In the genomic region with DNA sequence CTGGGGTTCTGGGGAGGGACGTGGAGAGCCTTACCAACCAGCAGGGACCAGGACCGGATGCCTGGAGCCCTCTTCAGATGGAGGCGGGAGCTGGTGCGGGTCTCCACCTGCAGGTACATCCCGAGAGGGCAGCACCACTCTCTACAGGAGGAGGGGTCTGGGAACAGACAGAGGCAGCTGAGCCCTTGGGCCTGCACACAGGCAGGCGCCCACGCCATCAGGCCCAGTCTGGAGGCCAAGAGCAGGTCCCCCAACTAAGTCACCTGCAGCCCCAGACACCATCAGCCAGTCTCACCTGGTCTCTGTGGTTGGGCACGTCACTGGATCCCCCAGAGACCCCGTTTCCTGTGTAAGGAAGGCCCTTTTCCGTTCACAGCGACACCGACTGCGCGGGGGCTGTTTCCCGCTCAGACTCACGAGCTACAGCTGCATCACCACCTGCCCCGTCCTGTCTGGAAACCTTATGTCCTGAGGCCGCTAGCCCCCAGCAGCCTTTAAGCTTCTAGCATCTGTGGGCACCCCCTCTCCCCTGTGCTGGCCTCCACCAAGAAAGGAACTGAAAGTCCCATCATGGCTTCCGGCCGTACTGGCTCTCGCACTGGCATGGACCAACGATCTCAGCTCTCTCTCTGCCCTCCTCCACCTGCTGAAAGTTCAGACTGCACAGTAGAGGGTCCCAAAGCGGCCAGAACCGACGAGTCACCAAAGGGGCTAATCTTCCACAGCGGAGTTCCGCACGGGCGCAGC, we compare ENCODE assay signal across 8 cellular contexts. TPM values are rescaled to one million over a fixed set of nuclear protein-coding genes. Genes with fewer than 3 reads are reported as not detected.
DNase-seq lines count a peak whose midpoint lies in the region; ATAC-seq, FAIRE-seq and TF ChIP-seq lines count a peak whose summit lies in the region.

No MANE protein-coding gene starts in this region.

- H3K9ac ChIP-seq in HepG2 (ENCODE audit: insufficient read depth, low read depth, low read length): peak overlapping the region; percentile 91

- H3K27ac Mint-ChIP-seq in activated naive CD8-positive, alpha-beta T cell treated with anti-CD3 and anti-CD28 coated beads for 36 hours: peak overlapping the region; percentile 97

- H3K79me2 ChIP-seq in HepG2 (ENCODE audit: insufficient read depth, low read length): peaks cover 13% of the 10 kb centered on the region

- no peaks in the 10 kb centered on the region for H3K27me3 Mint-ChIP-seq in activated naive CD8-positive, alpha-beta T cell treated with anti-CD3 and anti-CD28 coated beads for 36 hours

- no peaks in the 10 kb centered on the region for H3K9me3 Mint-ChIP-seq in activated naive CD8-positive, alpha-beta T cell treated with anti-CD3 and anti-CD28 coated beads for 36 hours

- H3K27ac ChIP-seq in HepG2 (ENCODE audit: extremely low read length, insufficient read depth, low read length) (no peak overlapping the region), SJCRH30 (no peak overlapping the region)

- H3K36me3 ChIP-seq in HepG2 (replicated peaks in 1 of 2; ENCODE audit: control insufficient read depth in 1 of 2, insufficient read depth in 2 of 2, low read length in 2 of 2) (peaks cover 0 to 3% of the 10 kb centered on the region in 2 experiments; a peak in 1 of 5 replicates), SJCRH30 (no peaks in the 10 kb centered on the region)

- H3K4me1 ChIP-seq in HepG2 (ENCODE audit: insufficient read depth, low read length) (peaks cover 33% of the 10 kb centered on the region), SJCRH30 (peaks cover 6% of the 10 kb centered on the region)

- 87% methylated on average over 29 of the region's 29 CpGs for WGBS in HepG2 (ENCODE audit: low lambda C conversion rate)

- ATAC-seq in GM18858 (IDR thresholded peaks at IDR 0.05; ENCODE audit: unreplicated experiment) (peak; percentile 43), HG02885 (IDR thresholded peaks at IDR 0.05; ENCODE audit: poor library complexity, unreplicated experiment) (peak; percentile 41), HepG2 (peak; percentile 11; the same call in 2 of the 3 replicates)

- CTCF ChIA-PET in HepG2 (lab: Yijun Ruan, JAX; ENCODE audit: low intra/inter-chr PET ratio, low total read pairs): no interaction called here

- H3K4me3 ChIP-seq in HepG2 (replicated peaks in 1 of 3; ENCODE audit: insufficient read depth in 1 of 3, low read depth in 2 of 3, low read length in 3 of 3) (peak overlapping the region; percentile 73 to 98 (median 82)), SJCRH30 (no peak overlapping the region)

- no peak for TF ChIP-seq EP300 in HepG2 (IDR thresholded peaks at IDR 0.05; ENCODE audit: low read depth in 2 of 2, low read length in 2 of 2)
- no peak for TF ChIP-seq EP300 in HepG2 (CRISPR knock-in tag; IDR thresholded peaks at IDR 0.05; ENCODE audit: borderline replicate concordance)

- H3K4me2 ChIP-seq in HepG2 (ENCODE audit: low read depth, low read length): peak overlapping the region; percentile 80

- 0 out of 2 replicates have a peak, but pooled peaks have one; percentile 9 for TF ChIP-seq CTCF in HepG2 (CRISPR knock-in tag; IDR thresholded peaks at IDR 0.05)

- H3K27me3 ChIP-seq in HepG2 (ENCODE audit: control insufficient read depth in 1 of 2, insufficient read depth in 2 of 2, low read length in 2 of 2): no peaks in the 10 kb centered on the region
- no peaks in the 10 kb centered on the region for H3K27me3 ChIP-seq in SJCRH30

- H4K20me1 ChIP-seq in HepG2 (ENCODE audit: insufficient read depth, low read length): no peaks in the 10 kb centered on the region

- H3K4me3 Mint-ChIP-seq in activated naive CD8-positive, alpha-beta T cell treated with anti-CD3 and anti-CD28 coated beads for 36 hours: peak overlapping the region; percentile 98

- intact Hi-C loops in HepG2 (cut with micrococcal nuclease; ENCODE audit: unreplicated experiment): no loop called here

- TF ChIP-seq RAD21 in HepG2 (CRISPR knock-in tag; IDR thresholded peaks at IDR 0.05): no peak

- TF ChIP-seq POLR2A in Raji (IDR thresholded peaks at IDR 0.05; ENCODE audit: insufficient read depth, low read depth, low read length): peak; percentile 88
- TF ChIP-seq POLR2A in HepG2 (IDR thresholded peaks at IDR 0.05; ENCODE audit: insufficient read depth in 1 of 2, low read depth in 2 of 2, low read length in 2 of 2): no peak

- peaks cover 29% of the 10 kb centered on the region for H3K4me1 Mint-ChIP-seq in activated naive CD8-positive, alpha-beta T cell treated with anti-CD3 and anti-CD28 coated beads for 36 hours

- peaks cover 25% of the 10 kb centered on the region for H3K36me3 Mint-ChIP-seq in activated naive CD8-positive, alpha-beta T cell treated with anti-CD3 and anti-CD28 coated beads for 36 hours

- FAIRE-seq in HepG2 (lab: Jason Lieb, UNC): no peak

- no peak overlapping the region for H2AFZ ChIP-seq in HepG2 (ENCODE audit: low read length)

- in situ Hi-C loops in HepG2 (cut with HindIII; ENCODE audit: extremely low pct_ligation_motif_present, low pct_unique_long_range_greater_than_20kb): no loop called here

- POLR2A ChIA-PET in HepG2 (lab: Yijun Ruan, JAX): no interaction called here

- H3K9me3 ChIP-seq in HepG2 (ENCODE audit: low read length): no peaks in the 10 kb centered on the region
- peaks cover 4% of the 10 kb centered on the region for H3K9me3 ChIP-seq in SJCRH30 (replicated peaks)

- BruUV-seq in HepG2 (replicated peaks; lab: Mats Ljungman, UMichigan): no TSS peak

- DNase-seq in activated naive CD8-positive, alpha-beta T cell treated with anti-CD3 and anti-CD28 coated beads for 36 hours: peak; percentile 78
- DNase-seq in HepG2 (ENCODE audit: low spot score): no peak
- peak; percentile 47 for DNase-seq in stimulated activated CD8-positive, alpha-beta memory T cell treated with anti-CD3 and anti-CD28 coated beads, Interleukin-15, amount 100 ng/mL, for 1 hour (ENCODE audit: low read depth)
- no peak for DNase-seq in A172 (ENCODE audit: low spot score)
- DNase-seq in SJCRH30: no peak

RNA-seq across cellular contexts. Expression of gene CYBC1, which starts 1.2 kb away (rescaled TPM):
- total RNA-seq in activated naive CD8-positive, alpha-beta T cell treated with anti-CD3 and anti-CD28 coated beads for 36 hours: 100 to 1,000 TPM; 156 to 163 TPM
- total RNA-seq in HepG2 (2016; rRNA removed; fragmentation: Illumina TruSeq; extraction: Trizol): 27.1 and 43.4 TPM in 2 replicates
- total RNA-seq in HepG2 (2016; cell fraction: cytosol; rRNA removed; fragmentation: Illumina TruSeq; extraction: Trizol; ENCODE audit: low read depth): 72.9 and 78.4 TPM in 2 replicates
- 23.7 and 43.2 TPM in 2 replicates for total RNA-seq in HepG2 (2016; cell fraction: insoluble cytoplasmic fraction; rRNA removed; fragmentation: Illumina TruSeq; extraction: Trizol)
- total RNA-seq in HepG2 (2016; cell fraction: membrane; rRNA removed; fragmentation: Illumina TruSeq; extraction: Trizol): 74.7 and 83.2 TPM in 2 replicates
- 38.5 and 40.4 TPM in 2 replicates for total RNA-seq in HepG2 (2016; cell fraction: nucleus; rRNA removed; fragmentation: Illumina TruSeq; extraction: Trizol)
- 44.1 and 56.8 TPM in 2 replicates for polyA plus RNA-seq in HepG2 (2011; rRNA removed)
- polyA plus RNA-seq in HepG2 (2011; cell fraction: cytosol; rRNA removed): 43.1 and 61.0 TPM in 2 replicates
- polyA plus RNA-seq in HepG2 (2011; cell fraction: nucleus; rRNA removed): 170 and 187 TPM in 2 replicates
- 22.9 and 33.5 TPM in 2 replicates for polyA plus RNA-seq in HepG2 (2012)
- 7.9 and 8.6 TPM in 2 replicates for polyA plus RNA-seq in HepG2 (2016; cell fraction: cytosol; fragmentation: Illumina TruSeq; extraction: Trizol; ENCODE audit: low read depth)
- 17.6 and 23.7 TPM in 2 replicates for polyA plus RNA-seq in HepG2 (2016; cell fraction: insoluble cytoplasmic fraction; fragmentation: Illumina TruSeq; extraction: Trizol; ENCODE audit: low read depth)
- 13.1 and 13.7 TPM in 2 replicates for polyA plus RNA-seq in HepG2 (2016; cell fraction: membrane; fragmentation: Illumina TruSeq; extraction: Trizol; ENCODE audit: low read depth)
- polyA plus RNA-seq in HepG2 (2016; cell fraction: nucleus; fragmentation: Illumina TruSeq; extraction: Trizol; ENCODE audit: insufficient read depth, low read depth): 99.7 and 100 TPM in 2 replicates
- 44.8 and 70.0 TPM in 2 replicates for polyA minus RNA-seq in HepG2 (2011; rRNA and poly(A)+ RNA removed; ENCODE audit: low replicate concordance)
- polyA minus RNA-seq in HepG2 (2011; cell fraction: cytosol; rRNA and poly(A)+ RNA removed): 34.6 and 36.4 TPM in 2 replicates
- 46.0 and 49.1 TPM in 2 replicates for polyA minus RNA-seq in HepG2 (2011; cell fraction: nucleus; rRNA and poly(A)+ RNA removed)
- total RNA-seq in A172 (2014; rRNA removed; shearing (Covaris generic)): 56.7 and 121 TPM in 2 replicates
- 62.8 and 69.7 TPM in 2 replicates for total RNA-seq in SJCRH30 (2014; rRNA removed; shearing (Covaris generic))

RNA-seq across cellular contexts. Expression of gene NARF, which starts 9.2 kb away (rescaled TPM):
- 10 to 100 TPM; 49.9 to 51.3 TPM for total RNA-seq in activated naive CD8-positive, alpha-beta T cell treated with anti-CD3 and anti-CD28 coated beads for 36 hours
- 61.1 and 69.8 TPM in 2 replicates for total RNA-seq in HepG2 (2016; rRNA removed; fragmentation: Illumina TruSeq; extraction: Trizol)
- total RNA-seq in HepG2 (2016; cell fraction: cytosol; rRNA removed; fragmentation: Illumina TruSeq; extraction: Trizol; ENCODE audit: low read depth): 34.2 and 37.8 TPM in 2 replicates
- 63.6 and 70.0 TPM in 2 replicates for total RNA-seq in HepG2 (2016; cell fraction: insoluble cytoplasmic fraction; rRNA removed; fragmentation: Illumina TruSeq; extraction: Trizol)
- total RNA-seq in HepG2 (2016; cell fraction: membrane; rRNA removed; fragmentation: Illumina TruSeq; extraction: Trizol): 62.0 and 64.0 TPM in 2 replicates
- total RNA-seq in HepG2 (2016; cell fraction: nucleus; rRNA removed; fragmentation: Illumina TruSeq; extraction: Trizol): 32.3 and 41.4 TPM in 2 replicates
- polyA plus RNA-seq in HepG2 (2011; rRNA removed): 137 and 144 TPM in 2 replicates
- 155 and 177 TPM in 2 replicates for polyA plus RNA-seq in HepG2 (2011; cell fraction: cytosol; rRNA removed)
- 165 and 174 TPM in 2 replicates for polyA plus RNA-seq in HepG2 (2011; cell fraction: nucleus; rRNA removed)
- 79.6 and 111 TPM in 2 replicates for polyA plus RNA-seq in HepG2 (2012)
- 46.7 and 48.3 TPM in 2 replicates for polyA plus RNA-seq in HepG2 (2016; cell fraction: cytosol; fragmentation: Illumina TruSeq; extraction: Trizol; ENCODE audit: low read depth)
- 78.0 and 81.9 TPM in 2 replicates for polyA plus RNA-seq in HepG2 (2016; cell fraction: insoluble cytoplasmic fraction; fragmentation: Illumina TruSeq; extraction: Trizol; ENCODE audit: low read depth)
- 47.5 and 59.5 TPM in 2 replicates for polyA plus RNA-seq in HepG2 (2016; cell fraction: membrane; fragmentation: Illumina TruSeq; extraction: Trizol; ENCODE audit: low read depth)
- 89.0 and 97.4 TPM in 2 replicates for polyA plus RNA-seq in HepG2 (2016; cell fraction: nucleus; fragmentation: Illumina TruSeq; extraction: Trizol; ENCODE audit: insufficient read depth, low read depth)
- 42.5 and 59.2 TPM in 2 replicates for polyA minus RNA-seq in HepG2 (2011; rRNA and poly(A)+ RNA removed; ENCODE audit: low replicate concordance)
- polyA minus RNA-seq in HepG2 (2011; cell fraction: cytosol; rRNA and poly(A)+ RNA removed): 31.3 and 38.9 TPM in 2 replicates
- polyA minus RNA-seq in HepG2 (2011; cell fraction: nucleus; rRNA and poly(A)+ RNA removed): 31.5 and 44.4 TPM in 2 replicates
- 55.7 and 59.0 TPM in 2 replicates for total RNA-seq in A172 (2014; rRNA removed; shearing (Covaris generic))
- total RNA-seq in SJCRH30 (2014; rRNA removed; shearing (Covaris generic)): 150 and 156 TPM in 2 replicates

RNA-seq across cellular contexts. Expression of gene OGFOD3, which starts 30.9 kb away (rescaled TPM):
- 10 to 100 TPM; 18.4 to 21.5 TPM for total RNA-seq in activated naive CD8-positive, alpha-beta T cell treated with anti-CD3 and anti-CD28 coated beads for 36 hours
- total RNA-seq in HepG2 (2016; rRNA removed; fragmentation: Illumina TruSeq; extraction: Trizol): 19.3 and 42.1 TPM in 2 replicates
- total RNA-seq in HepG2 (2016; cell fraction: cytosol; rRNA removed; fragmentation: Illumina TruSeq; extraction: Trizol; ENCODE audit: low read depth): 44.1 and 48.5 TPM in 2 replicates
- total RNA-seq in HepG2 (2016; cell fraction: insoluble cytoplasmic fraction; rRNA removed; fragmentation: Illumina TruSeq; extraction: Trizol): 18.4 and 43.0 TPM in 2 replicates
- total RNA-seq in HepG2 (2016; cell fraction: membrane; rRNA removed; fragmentation: Illumina TruSeq; extraction: Trizol): 47.3 and 50.8 TPM in 2 replicates
- 29.1 and 32.9 TPM in 2 replicates for total RNA-seq in HepG2 (2016; cell fraction: nucleus; rRNA removed; fragmentation: Illumina TruSeq; extraction: Trizol)
- polyA plus RNA-seq in HepG2 (2011; rRNA removed): 40.0 and 48.0 TPM in 2 replicates
- 45.1 and 55.2 TPM in 2 replicates for polyA plus RNA-seq in HepG2 (2011; cell fraction: cytosol; rRNA removed)
- polyA plus RNA-seq in HepG2 (2011; cell fraction: nucleus; rRNA removed): 42.8 and 53.8 TPM in 2 replicates
- polyA plus RNA-seq in HepG2 (2012): 30.1 and 30.6 TPM in 2 replicates
- polyA plus RNA-seq in HepG2 (2016; cell fraction: cytosol; fragmentation: Illumina TruSeq; extraction: Trizol; ENCODE audit: low read depth): 22.8 and 30.9 TPM in 2 replicates
- polyA plus RNA-seq in HepG2 (2016; cell fraction: insoluble cytoplasmic fraction; fragmentation: Illumina TruSeq; extraction: Trizol; ENCODE audit: low read depth): 20.3 and 20.6 TPM in 2 replicates
- polyA plus RNA-seq in HepG2 (2016; cell fraction: membrane; fragmentation: Illumina TruSeq; extraction: Trizol; ENCODE audit: low read depth): 24.3 and 28.8 TPM in 2 replicates
- 57.8 and 59.9 TPM in 2 replicates for polyA plus RNA-seq in HepG2 (2016; cell fraction: nucleus; fragmentation: Illumina TruSeq; extraction: Trizol; ENCODE audit: insufficient read depth, low read depth)
- 17.2 and 64.0 TPM in 2 replicates for polyA minus RNA-seq in HepG2 (2011; rRNA and poly(A)+ RNA removed; ENCODE audit: low replicate concordance)
- 31.0 and 31.1 TPM in 2 replicates for polyA minus RNA-seq in HepG2 (2011; cell fraction: cytosol; rRNA and poly(A)+ RNA removed)
- 16.2 and 18.9 TPM in 2 replicates for polyA minus RNA-seq in HepG2 (2011; cell fraction: nucleus; rRNA and poly(A)+ RNA removed)
- 38.7 and 41.0 TPM in 2 replicates for total RNA-seq in A172 (2014; rRNA removed; shearing (Covaris generic))
- 142 and 144 TPM in 2 replicates for total RNA-seq in SJCRH30 (2014; rRNA removed; shearing (Covaris generic))

RNA-seq across cellular contexts. Expression of gene HEXD, which starts 31.2 kb away (rescaled TPM):
- total RNA-seq in activated naive CD8-positive, alpha-beta T cell treated with anti-CD3 and anti-CD28 coated beads for 36 hours: 10 to 100 TPM; 17.3 to 20.3 TPM
- total RNA-seq in HepG2 (2016; rRNA removed; fragmentation: Illumina TruSeq; extraction: Trizol): 12.4 and 22.3 TPM in 2 replicates
- total RNA-seq in HepG2 (2016; cell fraction: cytosol; rRNA removed; fragmentation: Illumina TruSeq; extraction: Trizol; ENCODE audit: low read depth): 6.5 and 7.4 TPM in 2 replicates
- total RNA-seq in HepG2 (2016; cell fraction: insoluble cytoplasmic fraction; rRNA removed; fragmentation: Illumina TruSeq; extraction: Trizol): 9.5 and 21.5 TPM in 2 replicates
- 8.1 and 9.0 TPM in 2 replicates for total RNA-seq in HepG2 (2016; cell fraction: membrane; rRNA removed; fragmentation: Illumina TruSeq; extraction: Trizol)
- 22.1 and 27.5 TPM in 2 replicates for total RNA-seq in HepG2 (2016; cell fraction: nucleus; rRNA removed; fragmentation: Illumina TruSeq; extraction: Trizol)
- polyA plus RNA-seq in HepG2 (2011; rRNA removed): 41.8 and 63.2 TPM in 2 replicates
- 20.9 and 28.4 TPM in 2 replicates for polyA plus RNA-seq in HepG2 (2011; cell fraction: cytosol; rRNA removed)
- polyA plus RNA-seq in HepG2 (2011; cell fraction: nucleus; rRNA removed): 726 and 860 TPM in 2 replicates
- polyA plus RNA-seq in HepG2 (2012): 33.2 and 40.0 TPM in 2 replicates
- polyA plus RNA-seq in HepG2 (2016; cell fraction: cytosol; fragmentation: Illumina TruSeq; extraction: Trizol; ENCODE audit: low read depth): 5.4 and 7.5 TPM in 2 replicates
- 16.9 and 19.6 TPM in 2 replicates for polyA plus RNA-seq in HepG2 (2016; cell fraction: insoluble cytoplasmic fraction; fragmentation: Illumina TruSeq; extraction: Trizol; ENCODE audit: low read depth)
- polyA plus RNA-seq in HepG2 (2016; cell fraction: membrane; fragmentation: Illumina TruSeq; extraction: Trizol; ENCODE audit: low read depth): 6.9 and 9.6 TPM in 2 replicates
- polyA plus RNA-seq in HepG2 (2016; cell fraction: nucleus; fragmentation: Illumina TruSeq; extraction: Trizol; ENCODE audit: insufficient read depth, low read depth): 83.7 and 89.3 TPM in 2 replicates
- polyA minus RNA-seq in HepG2 (2011; rRNA and poly(A)+ RNA removed; ENCODE audit: low replicate concordance): 14.8 and 25.5 TPM in 2 replicates
- 12.8 and 13.5 TPM in 2 replicates for polyA minus RNA-seq in HepG2 (2011; cell fraction: cytosol; rRNA and poly(A)+ RNA removed)
- 52.1 and 55.8 TPM in 2 replicates for polyA minus RNA-seq in HepG2 (2011; cell fraction: nucleus; rRNA and poly(A)+ RNA removed)
- 8.7 and 10.5 TPM in 2 replicates for total RNA-seq in A172 (2014; rRNA removed; shearing (Covaris generic))
- 8.9 and 14.2 TPM in 2 replicates for total RNA-seq in SJCRH30 (2014; rRNA removed; shearing (Covaris generic))

Comparison
In these comparisons a context has a peak if more than half of its experiments do, and no peak if none do; other contexts are left out.
1. DNase-seq: peak in activated naive CD8-positive, alpha-beta T cell treated with anti-CD3 and anti-CD28 coated beads for 36 hours (single experiment) and stimulated activated CD8-positive, alpha-beta memory T cell treated with anti-CD3 and anti-CD28 coated beads, Interleukin-15, amount 100 ng/mL, for 1 hour (single experiment); none in HepG2 (single experiment), A172 (single experiment) and SJCRH30 (0 of 2).
2. Peak in every context shown above with its lines, with median percentiles within 50 percentile points of each other: ATAC-seq.